22 cellular contexts compared by ENCODE assay signal in the genomic region with DNA sequence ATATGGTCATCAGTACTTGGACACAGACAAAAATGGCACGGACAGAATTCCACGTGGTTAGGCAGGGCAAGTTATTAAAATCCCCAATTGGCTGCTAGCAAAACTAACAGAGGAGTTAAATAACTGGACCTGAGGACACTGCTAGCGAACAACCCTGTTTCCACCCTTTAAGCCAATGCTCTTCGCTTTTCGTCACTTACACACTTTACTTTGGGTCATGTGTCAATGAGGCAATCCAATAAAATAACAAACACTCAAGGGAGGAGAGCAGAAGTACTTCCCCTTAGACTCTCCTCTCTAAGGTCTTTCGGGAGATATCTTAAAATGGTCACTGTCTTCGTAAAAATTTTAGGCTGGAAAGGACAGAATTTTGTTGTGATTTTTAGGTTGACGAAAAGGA.
"Had no signal": no experiment of that assay in that cellular context is flagged by ENCODE, and none has a peak within 500 bp of the region (broad histone marks: within the 10 kb centered on the region; RNA-seq: fewer than 3 reads in every experiment).

No MANE protein-coding gene starts in this region.

- DNase-seq: activated CD4-positive, alpha-beta T cell treated with anti-CD3 and anti-CD28 coated beads for 1 hour; activated CD4-positive, alpha-beta T cell treated with anti-CD3 and anti-CD28 coated beads, Interleukin-2, amount 50 U/mL, for 4 hours; activated naive CD4-positive, alpha-beta T cell treated with anti-CD3 and anti-CD28 coated beads for 36 hours; activated naive CD8-positive, alpha-beta T cell treated with anti-CD3 and anti-CD28 coated beads, Interleukin-2, amount 50 U/mL, for 24 hours; activated T-cell treated with anti-CD3 and anti-CD28 coated beads for 4 hours; aorta; effector memory CD4-positive, alpha-beta T cell; glutamatergic neuron; hypothalamus; midbrain; naive B cell; stimulated activated CD4-positive, alpha-beta T cell treated with anti-CD3 and anti-CD28 coated beads, Interleukin-15, amount 100 ng/mL, for 24 hours; stimulated activated CD4-positive, alpha-beta T cell treated with anti-CD3 and anti-CD28 coated beads, Interleukin-4, amount 100 ng/mL, for 1 hour; stimulated activated naive CD4-positive, alpha-beta T cell; T-cell; T-helper 9 cell; tibial artery had no signal

- H3K27ac Mint-ChIP-seq: activated naive CD4-positive, alpha-beta T cell treated with anti-CD3 and anti-CD28 coated beads for 36 hours; activated naive CD8-positive, alpha-beta T cell treated with anti-CD3 and anti-CD28 coated beads, Interleukin-2, amount 50 U/mL, for 24 hours; dendritic cell treated with granulocyte-macrophage colony-stimulating factor and Interleukin-4, amounts not matched to agents 40 ng/mL and 50 ng/mL, for 4 days; naive B cell; neural progenitor cell; T-cell had no signal

- H3K27me3 ChIP-seq: breast epithelium, foreskin keratinocyte, neural progenitor cell, tibial artery had no signal

- ATAC-seq: activated naive CD8-positive, alpha-beta T cell treated with anti-CD3 and anti-CD28 coated beads, Interleukin-2, amount 50 U/mL, for 24 hours; T-cell had no signal

- H3K4me2 ChIP-seq: neural progenitor cell had no signal

- H3K4me3 ChIP-seq: breast epithelium, neural progenitor cell, tibial artery had no signal

- H3K27me3 Mint-ChIP-seq: dendritic cell treated with granulocyte-macrophage colony-stimulating factor and Interleukin-4, amounts not matched to agents 40 ng/mL and 50 ng/mL, for 4 days had no signal

- H3K36me3 Mint-ChIP-seq: naive B cell, neural progenitor cell, T-cell had no signal

- H3K4me1 Mint-ChIP-seq: activated naive CD8-positive, alpha-beta T cell treated with anti-CD3 and anti-CD28 coated beads, Interleukin-2, amount 50 U/mL, for 24 hours; naive B cell; T-cell had no signal

- H3K4me1 ChIP-seq: breast epithelium, tibial artery had no signal

- H3K36me3 ChIP-seq: breast epithelium, neural progenitor cell, tibial artery had no signal

- H3K9me3 ChIP-seq: breast epithelium, tibial artery had no signal

- H3K27ac ChIP-seq: breast epithelium, foreskin keratinocyte, neural progenitor cell, tibial artery, VCaP had no signal

- H3K9me3 Mint-ChIP-seq: activated naive CD4-positive, alpha-beta T cell treated with anti-CD3 and anti-CD28 coated beads for 36 hours; activated naive CD8-positive, alpha-beta T cell treated with anti-CD3 and anti-CD28 coated beads, Interleukin-2, amount 50 U/mL, for 24 hours; dendritic cell treated with granulocyte-macrophage colony-stimulating factor and Interleukin-4, amounts not matched to agents 40 ng/mL and 50 ng/mL, for 4 days; neural progenitor cell; T-cell had no signal

- H3K9ac ChIP-seq: neural progenitor cell had no signal

- H3K4me3 Mint-ChIP-seq: activated naive CD4-positive, alpha-beta T cell treated with anti-CD3 and anti-CD28 coated beads for 36 hours; activated naive CD8-positive, alpha-beta T cell treated with anti-CD3 and anti-CD28 coated beads, Interleukin-2, amount 50 U/mL, for 24 hours; dendritic cell treated with granulocyte-macrophage colony-stimulating factor and Interleukin-4, amounts not matched to agents 40 ng/mL and 50 ng/mL, for 4 days; naive B cell; neural progenitor cell; T-cell had no signal
